In genomic region chr5:158514961-158515359, GRCh38 we compare ENCODE assay signal across 19 cellular contexts.
"Had no signal": no experiment of that assay in that cellular context is flagged by ENCODE, and none has a peak within 500 bp of the region (broad histone marks: within the 10 kb centered on the region; RNA-seq: fewer than 3 reads in every experiment).

No MANE protein-coding gene starts in this region.

- H3K27ac Mint-ChIP-seq: activated CD4-positive, alpha-beta memory T cell treated with anti-CD3 and anti-CD28 coated beads for 36 hours; effector memory CD8-positive, alpha-beta T cell had no signal

- H3K9me3 ChIP-seq: left lung, mucosa of descending colon, tibial nerve had no signal

- DNase-seq: activated CD4-positive, alpha-beta memory T cell treated with anti-CD3 and anti-CD28 coated beads for 36 hours; activated CD4-positive, alpha-beta T cell treated with anti-CD3 and anti-CD28 coated beads for 1 hour; activated gamma-delta T cell; activated naive CD8-positive, alpha-beta T cell treated with anti-CD3 and anti-CD28 coated beads, Interleukin-2, amount 10 ng/mL, durations not matched to agents 7 days and 5 days; activated T-cell treated with anti-CD3 and anti-CD28 coated beads, Interleukin-2, amount 50 U/mL, for 72 hours; aorta; dermis blood vessel endothelial cell; effector memory CD8-positive, alpha-beta T cell; hippocampal formation; left lung; mucosa of descending colon; naive thymus-derived CD4-positive, alpha-beta T cell; stimulated activated CD4-positive, alpha-beta T cell treated with anti-CD3 and anti-CD28 coated beads, Interleukin-2, amount 100 ng/mL, for 48 hours; stimulated activated naive CD4-positive, alpha-beta T cell; substantia nigra had no signal

- H3K27me3 Mint-ChIP-seq: activated naive CD8-positive, alpha-beta T cell treated with anti-CD3 and anti-CD28 coated beads, Interleukin-2, amount 10 ng/mL, durations not matched to agents 7 days and 5 days; effector memory CD8-positive, alpha-beta T cell; naive thymus-derived CD4-positive, alpha-beta T cell had no signal

- H3K27ac ChIP-seq: epithelial cell of prostate, left lung, VCaP had no signal

- H3K36me3 ChIP-seq: left lung, tibial nerve had no signal

- H3K27me3 ChIP-seq: left lung, tibial nerve had no signal

- H3K9me3 Mint-ChIP-seq: activated CD4-positive, alpha-beta memory T cell treated with anti-CD3 and anti-CD28 coated beads for 36 hours; activated naive CD8-positive, alpha-beta T cell treated with anti-CD3 and anti-CD28 coated beads, Interleukin-2, amount 10 ng/mL, durations not matched to agents 7 days and 5 days; activated T-cell treated with anti-CD3 and anti-CD28 coated beads, Interleukin-2, amount 50 U/mL, for 72 hours; effector memory CD8-positive, alpha-beta T cell had no signal

- H3K4me3 Mint-ChIP-seq: activated CD4-positive, alpha-beta memory T cell treated with anti-CD3 and anti-CD28 coated beads for 36 hours; activated naive CD8-positive, alpha-beta T cell treated with anti-CD3 and anti-CD28 coated beads, Interleukin-2, amount 10 ng/mL, durations not matched to agents 7 days and 5 days; effector memory CD8-positive, alpha-beta T cell had no signal

- H3K36me3 Mint-ChIP-seq: activated CD4-positive, alpha-beta memory T cell treated with anti-CD3 and anti-CD28 coated beads for 36 hours had no signal

- ATAC-seq: effector memory CD8-positive, alpha-beta T cell; left lung; mucosa of descending colon; naive thymus-derived CD4-positive, alpha-beta T cell; SK-N-SH treated with all-trans-retinoic acid at 6 μM for 48 hours had no signal

- H3K4me3 ChIP-seq: left lung, mucosa of descending colon, tibial nerve had no signal

- H3K4me1 ChIP-seq: left lung had no signal
